9 cellular contexts compared by ENCODE assay signal in the genomic region with DNA sequence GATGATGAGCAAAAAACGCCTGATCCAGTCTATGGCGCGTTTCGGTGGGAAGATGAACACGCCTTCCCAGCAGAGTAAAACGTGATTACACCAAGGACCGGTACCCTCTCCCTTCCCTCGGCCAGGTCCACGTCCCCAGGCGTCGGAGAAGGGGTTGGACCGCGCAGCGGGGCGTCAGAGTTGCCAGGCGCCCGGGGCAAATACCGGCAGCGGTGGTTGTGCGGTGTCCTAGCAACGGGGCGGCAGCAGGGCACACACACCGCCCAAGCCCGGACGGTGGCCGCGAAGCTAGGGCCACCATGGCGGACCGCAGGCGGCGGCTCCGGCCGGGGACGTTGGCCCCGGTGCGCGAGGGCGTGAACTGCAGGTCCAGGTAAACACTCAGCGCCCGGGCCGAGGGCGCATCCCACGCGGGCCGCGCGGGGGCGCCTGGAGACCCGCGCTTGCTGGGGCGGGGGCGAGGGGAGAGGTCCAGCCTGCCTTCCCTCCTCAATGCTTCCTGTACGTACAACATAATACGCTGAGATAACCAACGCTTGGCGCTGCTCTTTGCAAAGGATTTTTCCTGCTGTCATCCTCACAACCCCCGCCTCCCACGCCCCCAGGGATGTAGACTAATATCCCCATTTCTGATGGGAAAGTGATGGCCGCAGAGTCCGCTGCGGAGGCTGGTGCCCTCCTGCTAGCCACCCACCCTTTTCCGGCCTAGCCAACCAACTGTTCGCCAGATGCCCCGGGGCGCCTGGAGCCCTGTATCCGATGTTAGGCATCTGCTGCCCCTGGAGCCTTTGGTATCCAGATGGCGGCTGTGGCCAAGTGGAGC. TPM values are rescaled to one million over a fixed set of nuclear protein-coding genes. Genes with fewer than 3 reads are reported as not detected.
DNase-seq lines count a peak whose midpoint lies in the region; ATAC-seq and TF ChIP-seq lines count a peak whose summit lies in the region.
"Had no signal": no experiment of that assay in that cellular context is flagged by ENCODE, and none has a peak within 500 bp of the region (broad histone marks: within the 10 kb centered on the region; RNA-seq: fewer than 3 reads in every experiment).

A gene with protein sequence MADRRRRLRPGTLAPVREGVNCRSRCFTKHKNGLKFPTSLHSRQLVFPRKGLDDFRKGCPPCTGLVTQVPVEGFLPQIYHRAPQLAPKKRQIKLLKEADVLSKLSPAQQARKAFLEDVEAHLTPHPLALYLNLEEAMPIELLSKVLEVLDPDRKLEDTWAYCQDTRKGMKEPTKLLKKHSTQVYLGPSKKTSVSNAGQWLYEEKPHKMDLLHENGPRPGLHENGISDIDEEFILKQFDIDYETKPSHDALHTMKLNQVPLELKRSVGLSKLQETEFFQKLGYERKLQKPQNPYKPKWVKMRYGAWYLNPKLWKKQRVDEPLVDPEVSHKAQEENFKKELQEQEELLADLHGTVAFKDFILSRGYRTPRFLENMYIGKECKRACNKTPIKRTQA (plus strand): TSS at position 274 of the 823 bp plus-strand sequence. CDS start 26 bp downstream, at position 300.

- DNase-seq in SK-N-MC (ENCODE audit: low read depth, low spot score) (no peak), astrocyte of the hippocampus (ENCODE audit: low read depth, low spot score) (peak; percentile 82), hippocampal formation (lab: John Stamatoyannopoulos, UW) (peak; percentile 45 to 70), posterior vena cava (ENCODE audit: low spot score) (peak; percentile 91)

- no peak within 1 kb of the TSS for H3K27ac ChIP-seq in SK-N-MC

- H3K9ac ChIP-seq in ES-I3 (ENCODE audit: low read depth, low read length) (peak within 1 kb of the TSS; percentile 63), SK-N-MC (ENCODE audit: insufficient read length) (no peak within 1 kb of the TSS)

- intact Hi-C loops in posterior vena cava (cut with DNase I): no loop called here

- H3K9me3 ChIP-seq in ES-I3 (ENCODE audit: control insufficient read depth, insufficient read depth, low read length): no peaks in the 10 kb centered on the region
- H3K9me3 ChIP-seq in SK-N-MC (ENCODE audit: low read depth, low read length): no peaks in the 10 kb centered on the region

- H3K4me3 ChIP-seq in SK-N-MC: peak within 1 kb of the TSS; percentile 72

- H3K36me3 ChIP-seq in ES-I3 (ENCODE audit: insufficient read depth, low read length) (no peaks in the 10 kb centered on the region), SK-N-MC (ENCODE audit: insufficient read depth, low read length) (no peaks in the 10 kb centered on the region)

- peak; percentile 80 for TF ChIP-seq CTCF in LNCAP (IDR thresholded peaks at IDR 0.05)

- no peaks in the 10 kb centered on the region for H3K4me1 ChIP-seq in ES-I3 (ENCODE audit: insufficient read depth, low read length)

- ATAC-seq in GM21515 (IDR thresholded peaks at IDR 0.05; ENCODE audit: unreplicated experiment) (no peak), HG03039 (IDR thresholded peaks at IDR 0.05; ENCODE audit: unreplicated experiment) (no peak)

RNA-seq across cellular contexts. Expression of the gene that starts here (rescaled TPM):
- total RNA-seq in posterior vena cava: 1 to 10 TPM; 1.4 TPM
- total RNA-seq: activated CD8-positive, alpha-beta memory T cell treated with anti-CD3 and anti-CD28 coated beads for 36 hours had no signal
